In the genomic region with DNA sequence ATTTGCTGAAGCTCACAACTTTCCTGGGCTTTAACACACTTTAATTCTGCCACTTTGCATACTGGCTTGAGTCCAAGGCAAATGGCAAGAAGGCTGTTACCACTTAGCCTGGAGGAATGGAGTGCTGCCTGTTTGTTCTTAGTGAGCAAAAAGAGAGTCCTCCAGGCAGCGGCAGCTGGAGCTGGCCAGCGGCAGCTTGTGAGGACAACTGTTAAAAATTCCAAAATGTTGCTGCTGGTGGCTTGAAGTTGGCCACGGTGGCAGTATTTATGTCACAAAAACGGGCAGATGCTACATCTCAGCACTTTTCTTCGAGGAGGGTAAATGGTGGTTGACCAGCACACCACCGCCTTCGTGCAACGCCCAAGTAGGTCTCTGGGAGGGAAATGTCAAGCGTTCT, we compare ENCODE assay signal across 13 cellular contexts. TPM values are rescaled to one million over a fixed set of nuclear protein-coding genes. Genes with fewer than 3 reads are reported as not detected.
DNase-seq lines count a peak whose midpoint lies in the region; ATAC-seq and TF ChIP-seq lines count a peak whose summit lies in the region.
"Had no signal": no experiment of that assay in that cellular context is flagged by ENCODE, and none has a peak within 500 bp of the region (broad histone marks: within the 10 kb centered on the region; RNA-seq: fewer than 3 reads in every experiment).

No MANE protein-coding gene starts in this region.

- DNase-seq in NCI-H345 (lab: John Stamatoyannopoulos, UW), result peak; percentile 12
- no peak for DNase-seq in NCI-H345 treated with DMSO at 0.1 percent for 48 hours (lab: John Stamatoyannopoulos, UW; ENCODE audit: unreplicated experiment)
- peak; percentile 12 for DNase-seq in NCI-H1436 (lab: John Stamatoyannopoulos, UW)
- no peak for DNase-seq in T-helper 17 cell
- peak; percentile 43 for DNase-seq in medulla oblongata (ENCODE audit: extremely low spot score)
- DNase-seq in Peyer's patch, result no peak
- DNase-seq in endodermal cell, result no peak
- DNase-seq: activated T-cell treated with anti-CD3 and anti-CD28 coated beads for 4 hours, COR-L47, NCI-H1092, testis had no signal

- no peaks in the 10 kb centered on the region for H3K36me3 ChIP-seq in Peyer's patch
- H3K36me3 ChIP-seq in endodermal cell (ENCODE audit: control insufficient read depth, insufficient read depth, low read length), result peaks cover 10% of the 10 kb centered on the region

- H3K4me3 ChIP-seq in Peyer's patch (no peak overlapping the region), endodermal cell (ENCODE audit: low read length) (no peak overlapping the region)
- H3K4me3 ChIP-seq: A549, testis had no signal

- ATAC-seq in T-helper 17 cell, result no peak
- no peak for ATAC-seq in GM19324 (IDR thresholded peaks at IDR 0.05; ENCODE audit: low FRiP score, unreplicated experiment)
- ATAC-seq: A549 had no signal

- H3K9me3 ChIP-seq in T-helper 17 cell (ENCODE audit: control insufficient read depth, low read length, poor library complexity, severe bottlenecking), result no peaks in the 10 kb centered on the region
- H3K9me3 ChIP-seq in Peyer's patch, result no peaks in the 10 kb centered on the region
- H3K9me3 ChIP-seq in endodermal cell (ENCODE audit: control insufficient read depth, low read length), result no peaks in the 10 kb centered on the region
- H3K9me3 ChIP-seq: A549, testis had no signal

- WGBS in endodermal cell (ENCODE audit: insufficient coverage in 1 of 2, insufficient read length in 1 of 2), 2 experiments, result 89 to 95% methylated on average over 9 of the region's 9 CpGs

- H3K36me3 Mint-ChIP-seq in T-helper 17 cell (ENCODE audit: low read depth) (peaks cover 4% of the 10 kb centered on the region), endodermal cell (ENCODE audit: low read depth) (peaks cover 35% of the 10 kb centered on the region)

- TF ChIP-seq CTCF in Peyer's patch (IDR thresholded peaks at IDR 0.05), result no peak
- TF ChIP-seq CTCF in endodermal cell (conservative IDR thresholded peaks at IDR 0.05), result no peak

- peaks cover 0 to 6% (median 2%) of the 10 kb centered on the region in 4 donors for H3K4me1 ChIP-seq in Peyer's patch
- H3K4me1 ChIP-seq in endodermal cell (ENCODE audit: control insufficient read depth, insufficient read depth, low read length), result no peaks in the 10 kb centered on the region
- H3K4me1 ChIP-seq: testis had no signal

- H3K27ac Mint-ChIP-seq in T-helper 17 cell (peak overlapping the region; percentile 53), endodermal cell (no peak overlapping the region)

- H3K27ac ChIP-seq in Peyer's patch (no peak overlapping the region), endodermal cell (ENCODE audit: low read depth, low read length) (no peak overlapping the region)
- H3K27ac ChIP-seq: testis had no signal

- H3K27me3 Mint-ChIP-seq in T-helper 17 cell (no peaks in the 10 kb centered on the region), endodermal cell (ENCODE audit: insufficient read depth) (no peaks in the 10 kb centered on the region)

- H3K4me3 Mint-ChIP-seq in T-helper 17 cell (no peak overlapping the region), endodermal cell (no peak overlapping the region)

- peaks cover 2% of the 10 kb centered on the region for H3K9me3 Mint-ChIP-seq in endodermal cell

- TF ChIP-seq POLR2A in Peyer's patch (IDR thresholded peaks at IDR 0.05), result no peak

- H3K9ac ChIP-seq in endodermal cell (ENCODE audit: extremely low read depth, low read length, poor library complexity, severe bottlenecking), result no peak overlapping the region

- no peaks in the 10 kb centered on the region for H3K27me3 ChIP-seq in Peyer's patch
- no peaks in the 10 kb centered on the region for H3K27me3 ChIP-seq in endodermal cell (ENCODE audit: control insufficient read depth, insufficient read depth, low read length, poor library complexity, severe bottlenecking)
- H3K27me3 ChIP-seq: testis had no signal

- peaks cover 17% of the 10 kb centered on the region for H3K4me1 Mint-ChIP-seq in T-helper 17 cell
- peaks cover 10% of the 10 kb centered on the region for H3K4me1 Mint-ChIP-seq in endodermal cell

RNA-seq across cellular contexts. Expression of gene STPG1, which starts 27.3 kb away (rescaled TPM):
- total RNA-seq in T-helper 17 cell, result 1 to 10 TPM; 2.5 to 3.6 TPM
- 10 to 100 TPM in 3 of 4 donors, 1 to 10 TPM in 1; 3.3 to 16.5 (median 15.1) TPM for total RNA-seq in Peyer's patch
- total RNA-seq in endodermal cell, result 10 to 100 TPM; 16.6 to 16.9 TPM
- polyA plus RNA-seq in endodermal cell (2013, experiment 1 of 2), result 8.8 TPM
- polyA plus RNA-seq in endodermal cell (2013, experiment 2 of 2), result 9.5 TPM

RNA-seq across cellular contexts. Expression of gene NIPAL3, which starts 29.4 kb away (rescaled TPM):
- total RNA-seq in T-helper 17 cell (10 to 100 TPM; 32.9 to 41.7 TPM), Peyer's patch (10 to 100 TPM; 38.0 to 74.3 (median 57.3) TPM), endodermal cell (1 to 10 TPM; 4.7 to 5.5 TPM)
- polyA plus RNA-seq in endodermal cell (2013, experiment 1 of 2), result 7.9 TPM
- 7.4 TPM for polyA plus RNA-seq in endodermal cell (2013, experiment 2 of 2)

Comparison
In these comparisons a context has a peak if more than half of its experiments do, and no peak if none do; other contexts are left out.
1. DNase-seq: peak in NCI-H345 (single experiment), NCI-H1436 (single experiment) and medulla oblongata (single experiment); none in NCI-H345 treated with DMSO at 0.1 percent for 48 hours (single experiment), T-helper 17 cell (0 of 3), Peyer's patch (0 of 3) and endodermal cell (single experiment).
2. RNA of gene NIPAL3, which starts 29.4 kb away (total RNA-seq): 38.0 to 74.3 TPM in Peyer's patch and 32.9 to 41.7 TPM in T-helper 17 cell; 4.7 to 5.5 TPM in endodermal cell; every median in the first group is over 4 times any median in the second.